14 cellular contexts compared by ENCODE assay signal in the genomic region with DNA sequence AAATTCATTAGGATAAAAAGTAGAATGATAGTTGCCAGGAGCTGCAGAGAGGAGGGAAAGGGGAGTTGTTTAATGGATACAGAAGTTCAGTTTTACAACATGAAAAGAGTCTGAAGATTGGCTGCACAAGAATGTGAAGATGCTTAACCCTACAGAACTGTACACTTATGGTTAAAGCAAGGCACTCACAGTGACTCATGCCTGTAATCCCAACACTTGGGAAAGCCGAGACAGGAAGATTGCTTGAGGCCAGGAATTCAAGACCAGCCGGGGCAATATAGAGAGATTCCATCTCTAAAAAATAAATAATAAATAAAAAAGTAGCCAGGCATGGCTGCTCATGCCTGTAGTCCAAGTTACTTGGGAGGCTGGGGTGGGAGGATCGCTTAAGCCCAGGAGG.
"Had no signal": no experiment of that assay in that cellular context is flagged by ENCODE, and none has a peak within 500 bp of the region (broad histone marks: within the 10 kb centered on the region; RNA-seq: fewer than 3 reads in every experiment).

No MANE protein-coding gene starts in this region.

- H3K4me1 ChIP-seq: suprapubic skin had no signal

- DNase-seq: activated B cell treated with CpG ODN at 0.5 μM for 24 hours; activated CD4-positive, alpha-beta T cell treated with anti-CD3 and anti-CD28 coated beads for 48 hours; activated CD8-positive, alpha-beta memory T cell treated with anti-CD3 and anti-CD28 coated beads, Interleukin-2, amount 50 U/mL, for 4 hours; activated CD8-positive, alpha-beta T cell treated with anti-CD3 and anti-CD28 coated beads, Interleukin-2, amount 10 ng/mL, durations not matched to agents 7 days and 5 days; activated gamma-delta T cell; activated T-cell treated with anti-CD3 and anti-CD28 coated beads, Interleukin-2, amount 50 U/mL, for 48 hours; glutamatergic neuron; nucleus accumbens; right cardiac atrium; small intestine; stimulated activated naive CD8-positive, alpha-beta T cell treated with anti-CD3 and anti-CD28 coated beads, Interleukin-15, Interleukin-2, amounts not matched to agents 100 U/mL and 50 U/mL, for 24 hours; T-helper 17 cell had no signal

- H3K9me3 ChIP-seq: suprapubic skin had no signal

- H3K27ac ChIP-seq: suprapubic skin had no signal

- H3K4me3 ChIP-seq: suprapubic skin had no signal

- H3K27me3 ChIP-seq: suprapubic skin had no signal

- ATAC-seq: activated CD8-positive, alpha-beta T cell treated with anti-CD3 and anti-CD28 coated beads, Interleukin-2, amount 10 ng/mL, durations not matched to agents 7 days and 5 days; activated naive CD4-positive, alpha-beta T cell treated with anti-CD3 and anti-CD28 coated beads, Interleukin-2, amount 50 U/mL, for 72 hours; right cardiac atrium; stimulated activated naive CD8-positive, alpha-beta T cell treated with anti-CD3 and anti-CD28 coated beads, Interleukin-15, Interleukin-2, amounts not matched to agents 100 U/mL and 50 U/mL, for 24 hours; T-helper 17 cell had no signal

- FAIRE-seq: small intestine had no signal

- H3K36me3 ChIP-seq: suprapubic skin had no signal
